Comparison of ENCODE assay signal across 8 cellular contexts in genomic region chr11:6472934-6473333, GRCh38. TPM values are rescaled to one million over a fixed set of nuclear protein-coding genes. Genes with fewer than 3 reads are reported as not detected.
DNase-seq lines count a peak whose midpoint lies in the region; ATAC-seq and TF ChIP-seq lines count a peak whose summit lies in the region.

No MANE protein-coding gene starts in this region.

- no peak for ATAC-seq in GM21723 (IDR thresholded peaks at IDR 0.05; ENCODE audit: unreplicated experiment)
- ATAC-seq in HG03108 (IDR thresholded peaks at IDR 0.05; ENCODE audit: unreplicated experiment), result no peak
- ATAC-seq in foreskin keratinocyte, result no peak

- peaks cover 25% of the 10 kb centered on the region for H3K4me1 ChIP-seq in skeletal muscle satellite cell (ENCODE audit: control insufficient read depth, insufficient read depth, low read length)
- no peaks in the 10 kb centered on the region for H3K4me1 ChIP-seq in foreskin keratinocyte

- no peaks in the 10 kb centered on the region for H3K9me3 ChIP-seq in SU-DHL-6 (ENCODE audit: insufficient read depth, low read length)
- H3K9me3 ChIP-seq in skeletal muscle satellite cell (replicated peaks; ENCODE audit: low read length), result no peaks in the 10 kb centered on the region

- H3K27ac ChIP-seq in SU-DHL-6 (ENCODE audit: low read depth, low read length) (no peak overlapping the region), foreskin keratinocyte (no peak overlapping the region)

- H3K4me3 ChIP-seq in SU-DHL-6 (ENCODE audit: insufficient read depth, low read length, poor library complexity, severe bottlenecking) (no peak overlapping the region), foreskin fibroblast (ENCODE audit: low read depth in 1 of 2, low read length in 2 of 2) (peak overlapping the region; percentile 66 to 90), skeletal muscle satellite cell (ENCODE audit: low read length) (peak overlapping the region; percentile 91)

- no peaks in the 10 kb centered on the region for H3K79me2 ChIP-seq in SU-DHL-6 (ENCODE audit: insufficient read depth, low read length)

- in situ Hi-C loops in GM13977 (cut with MboI; ENCODE audit: low pct_unique_long_range_greater_than_20kb, low sequenced_read_pairs, unreplicated experiment), result no loop called here

- no peaks in the 10 kb centered on the region for H3K9me2 ChIP-seq in SU-DHL-6 (replicated peaks; ENCODE audit: insufficient read depth, low read length)

- H3F3A ChIP-seq in SU-DHL-6 (ENCODE audit: insufficient read depth), result peaks cover 15% of the 10 kb centered on the region

- H4K20me1 ChIP-seq in SU-DHL-6 (ENCODE audit: low read depth, low read length), result no peaks in the 10 kb centered on the region

- no peaks in the 10 kb centered on the region for H3K36me3 ChIP-seq in SU-DHL-6 (ENCODE audit: low read length)
- peaks cover 14% of the 10 kb centered on the region for H3K36me3 ChIP-seq in skeletal muscle satellite cell (ENCODE audit: insufficient read depth, low read length)

- H3K9ac ChIP-seq in SU-DHL-6 (ENCODE audit: low read length), result 0 out of 2 replicates have a peak overlapping the region, but pooled peaks have one; percentile 68
- H3K9ac ChIP-seq in skeletal muscle satellite cell (ENCODE audit: low read depth, low read length), result peak overlapping the region; percentile 88

- H3K27me3 ChIP-seq in SU-DHL-6 (ENCODE audit: low read length) (no peaks in the 10 kb centered on the region), skeletal muscle satellite cell (ENCODE audit: control insufficient read depth, insufficient read depth, low read length) (no peaks in the 10 kb centered on the region), foreskin keratinocyte (no peaks in the 10 kb centered on the region)

- no peak overlapping the region for H2AFZ ChIP-seq in SU-DHL-6 (ENCODE audit: low read depth, low read length, severe bottlenecking)

- H3K4me2 ChIP-seq in SU-DHL-6 (ENCODE audit: low read depth, low read length, poor library complexity, severe bottlenecking), result peak overlapping the region; percentile 92
- peak overlapping the region; percentile 97 for H3K4me2 ChIP-seq in skeletal muscle satellite cell (ENCODE audit: low read length)

- DNase-seq in GM13977 (ENCODE audit: low spot score) (peak; percentile 39), foreskin fibroblast (no peak), NCI-H2107 treated with DMSO at 0.1 percent for 48 hours (lab: John Stamatoyannopoulos, UW; ENCODE audit: unreplicated experiment) (no peak), foreskin keratinocyte (no peak)

- TF ChIP-seq CTCF in GM13977 (IDR thresholded peaks at IDR 0.05; ENCODE audit: extremely low read depth, insufficient read depth, missing control alignments) (no peak), SU-DHL-6 (IDR thresholded peaks at IDR 0.05; ENCODE audit: insufficient read depth, low read length, poor library complexity, severe bottlenecking) (no peak), foreskin fibroblast (IDR thresholded peaks at IDR 0.05; ENCODE audit: low read depth, low read length) (no peak), foreskin keratinocyte (conservative IDR thresholded peaks at IDR 0.05) (no peak)

RNA-seq across cellular contexts. Expression of gene TRIM3, which starts 0.8 kb away (rescaled TPM):
- total RNA-seq in skeletal muscle satellite cell (2012; rRNA removed), result 12.7 and 13.8 TPM in 2 replicates
- total RNA-seq in foreskin keratinocyte, result 14.7 and 15.4 TPM in 2 replicates
- polyA plus RNA-seq in foreskin keratinocyte, result 11.3 and 13.8 TPM in 2 replicates

RNA-seq across cellular contexts. Expression of gene ARFIP2, which starts 8.2 kb away (rescaled TPM):
- 53.5 and 60.8 TPM in 2 replicates for total RNA-seq in skeletal muscle satellite cell (2012; rRNA removed)
- total RNA-seq in foreskin keratinocyte, result 53.0 and 59.4 TPM in 2 replicates
- 53.7 and 60.4 TPM in 2 replicates for polyA plus RNA-seq in foreskin keratinocyte

RNA-seq across cellular contexts. Expression of gene TIMM10B, which starts 8.4 kb away (rescaled TPM):
- total RNA-seq in skeletal muscle satellite cell (2012; rRNA removed), result 39.3 and 59.6 TPM in 2 replicates
- total RNA-seq in foreskin keratinocyte, result 32.4 and 33.2 TPM in 2 replicates
- polyA plus RNA-seq in foreskin keratinocyte, result 31.2 and 33.0 TPM in 2 replicates

RNA-seq across cellular contexts. Expression of gene DNHD1, which starts 24.1 kb away (rescaled TPM):
- total RNA-seq in skeletal muscle satellite cell (2012; rRNA removed), result 4.2 and 4.8 TPM in 2 replicates
- total RNA-seq in foreskin keratinocyte, result 2.0 and 2.2 TPM in 2 replicates
- 0.91 and 0.92 TPM in 2 replicates for polyA plus RNA-seq in foreskin keratinocyte

RNA-seq across cellular contexts. Expression of gene HPX, which starts 32.1 kb away (rescaled TPM):
- total RNA-seq in skeletal muscle satellite cell (2012; rRNA removed), result 2.2 TPM in 1 of 2 replicates, not detected in the other
- 0.14 and 0.24 TPM in 2 replicates for total RNA-seq in foreskin keratinocyte
- 0.10 and 0.38 TPM in 2 replicates for polyA plus RNA-seq in foreskin keratinocyte
